Comparison of ENCODE assay signal across 8 cellular contexts in genomic region chr5:13250450-13251291, GRCh38.
A peak's percentile ranks its signal among the peaks of the same experiment; 100 is the strongest.
DNase-seq lines count a peak whose midpoint lies in the region; ATAC-seq lines count a peak whose summit lies in the region.

No MANE protein-coding gene starts in this region.

- DNase-seq in CD1c-positive myeloid dendritic cell (ENCODE audit: extremely low spot score): peak; percentile 3
- peak; percentile 64 for DNase-seq in NCI-H69 (lab: John Stamatoyannopoulos, UW)
- peak; percentile 1 for DNase-seq in foreskin melanocyte
- no peak for DNase-seq in NCI-H1048 (lab: John Stamatoyannopoulos, UW)
- no peak for DNase-seq in putamen (ENCODE audit: low spot score)
- DNase-seq in DMS114 treated with DMSO at 0.1 percent for 48 hours (lab: John Stamatoyannopoulos, UW; ENCODE audit: unreplicated experiment): no peak
- DNase-seq in activated T-cell treated with anti-CD3 and anti-CD28 coated beads for 4 hours: no peak

- ATAC-seq in GM21737 (IDR thresholded peaks at IDR 0.05; ENCODE audit: unreplicated experiment): peak; percentile 74

Comparison
In these comparisons a context has a peak if more than half of its experiments do, and no peak if none do; other contexts are left out.
1. DNase-seq: peak in CD1c-positive myeloid dendritic cell (single experiment), NCI-H69 (single experiment) and foreskin melanocyte (single experiment); none in NCI-H1048 (single experiment), putamen (single experiment), DMS114 treated with DMSO at 0.1 percent for 48 hours (single experiment) and activated T-cell treated with anti-CD3 and anti-CD28 coated beads for 4 hours (single experiment).